In genomic region chr1:11802973-11803885, GRCh38 we compare ENCODE assay signal across 8 cellular contexts. TPM values are rescaled to one million over a fixed set of nuclear protein-coding genes. Genes with fewer than 3 reads are reported as not detected.
DNase-seq lines count a peak whose midpoint lies in the region; ATAC-seq and TF ChIP-seq lines count a peak whose summit lies in the region.

No MANE protein-coding gene starts in this region.

- no peaks in the 10 kb centered on the region for H3K9me2 ChIP-seq in neural cell (ENCODE audit: insufficient read depth, low read length)

- H3K36me3 ChIP-seq in neural cell (ENCODE audit: insufficient read depth, low read length), result no peaks in the 10 kb centered on the region

- TF ChIP-seq RAD21 in neural cell (conservative IDR thresholded peaks at IDR 0.05), result no peak

- H4K20me1 ChIP-seq in neural cell (ENCODE audit: insufficient read depth), result no peaks in the 10 kb centered on the region

- peak overlapping the region; percentile 66 for H3K9ac ChIP-seq in neural cell (ENCODE audit: low read length)

- peaks cover 27% of the 10 kb centered on the region for H3K79me2 ChIP-seq in neural cell (replicated peaks; ENCODE audit: insufficient read depth, low read length)

- TF ChIP-seq CTCF in foreskin fibroblast (IDR thresholded peaks at IDR 0.05; ENCODE audit: low read depth, low read length) (no peak), neural cell (IDR thresholded peaks at IDR 0.05; ENCODE audit: poor library complexity, severe bottlenecking) (no peak)

- TF ChIP-seq EP300 in neural cell (conservative IDR thresholded peaks at IDR 0.05; ENCODE audit: poor library complexity, severe bottlenecking), result no peak

- H3K4me2 ChIP-seq in neural cell (ENCODE audit: low read length), result peak overlapping the region; percentile 57

- H2AFZ ChIP-seq in neural cell (ENCODE audit: low read depth, low read length), result peak overlapping the region; percentile 34

- ATAC-seq in HG03175 (IDR thresholded peaks at IDR 0.05; ENCODE audit: unreplicated experiment), result peak; percentile 18
- ATAC-seq in HG03045 (IDR thresholded peaks at IDR 0.05; ENCODE audit: unreplicated experiment), result no peak

- peak overlapping the region; percentile 59 for H3K27ac ChIP-seq in neural cell (ENCODE audit: low read length)

- H3K27me3 ChIP-seq in neural cell (ENCODE audit: insufficient read depth, low read depth, low read length), result no peaks in the 10 kb centered on the region

- no peaks in the 10 kb centered on the region for H3K9me3 ChIP-seq in neural cell (ENCODE audit: low read length)

- no peaks in the 10 kb centered on the region for H3F3A ChIP-seq in neural cell (ENCODE audit: insufficient read depth, low read length, poor library complexity, severe bottlenecking)

- H3K4me3 ChIP-seq in foreskin fibroblast (ENCODE audit: low read depth in 1 of 2, low read length in 2 of 2) (peak overlapping the region; percentile 73 to 80), neural cell (ENCODE audit: low read length) (peak overlapping the region; percentile 99)

- DNase-seq in D341Med (ENCODE audit: low spot score), result peak; percentile 85
- peak; percentile 49 for DNase-seq in activated gamma-delta T cell (lab: John Stamatoyannopoulos, UW)
- DNase-seq in foreskin fibroblast, result peak; percentile 98 to 99
- peak; percentile 71 for DNase-seq in stimulated activated naive CD4-positive, alpha-beta T cell treated with Interleukin-2 at 50 U/mL for 16 hours (lab: John Stamatoyannopoulos, UW)

TF ChIP-seq in PFSK-1, 5 proteins besides CTCF, POLR2A, EP300 and RAD21:
- TF ChIP-seq FOXP2 (optimal IDR thresholded peaks at IDR 0.05; ENCODE audit: borderline replicate concordance, extremely low read depth, extremely low read length, insufficient read depth) (peak; percentile 18), TAF1 (IDR thresholded peaks at IDR 0.05; ENCODE audit: borderline replicate concordance, insufficient read depth, low read length) (0 out of 2 replicates have a peak, but pooled peaks have one; percentile 52), POLR2AphosphoS5 (IDR thresholded peaks at IDR 0.05; ENCODE audit: low read depth, low read length) (peak; percentile 66; the same call in 1 of the 2 replicates), SIN3A (IDR thresholded peaks at IDR 0.05; ENCODE audit: borderline replicate concordance, insufficient read depth, low read length) (0 out of 2 replicates have a peak, but pooled peaks have one; percentile 32), REST (IDR thresholded peaks at IDR 0.05; ENCODE audit: insufficient read depth in 1 of 2, low read depth in 2 of 2, low read length in 2 of 2) (no peak)
TF ChIP-seq in PFSK-1: peak in this region for 4.

TF ChIP-seq in neural cell, 6 proteins besides CTCF, POLR2A, EP300 and RAD21:
- no peak for TF ChIP-seq SMC3 (conservative IDR thresholded peaks at IDR 0.05; ENCODE audit: poor library complexity)
- no peak for TF ChIP-seq POLR2AphosphoS5 (IDR thresholded peaks at IDR 0.05)
- TF ChIP-seq MXI1 (conservative IDR thresholded peaks at IDR 0.05; ENCODE audit: poor library complexity, severe bottlenecking), result peak; percentile 36

RNA-seq across cellular contexts. Expression of gene MTHFR, which starts 2.5 kb away (rescaled TPM):
- polyA plus RNA-seq in PFSK-1 (2012; ENCODE audit: insufficient read length, low read depth), result 12.5 TPM
- 21.2 and 25.8 TPM in 2 replicates for polyA plus RNA-seq in neural cell
- polyA minus RNA-seq in neural cell, result 57.5 and 59.6 TPM in 2 replicates

RNA-seq across cellular contexts. Expression of gene CLCN6, which starts 2.8 kb away (rescaled TPM):
- 15.0 TPM for polyA plus RNA-seq in PFSK-1 (2012; ENCODE audit: insufficient read length, low read depth)
- polyA plus RNA-seq in neural cell, result 12.5 and 15.6 TPM in 2 replicates
- polyA minus RNA-seq in neural cell, result 20.9 and 21.3 TPM in 2 replicates

RNA-seq across cellular contexts. Expression of gene C1orf167, which starts 41.2 kb away (rescaled TPM):
- not detected for polyA plus RNA-seq in PFSK-1 (2012; ENCODE audit: insufficient read length, low read depth)
- polyA plus RNA-seq in neural cell, result not detected in 2 replicates
- not detected in 2 replicates for polyA minus RNA-seq in neural cell

RNA-seq across cellular contexts. Expression of gene NPPA, which starts 44.4 kb away (rescaled TPM):
- polyA plus RNA-seq in PFSK-1 (2012; ENCODE audit: insufficient read length, low read depth), result 0.65 TPM
- polyA plus RNA-seq in neural cell, result not detected in 2 replicates
- polyA minus RNA-seq in neural cell, result not detected in 2 replicates

RNA-seq across cellular contexts. Expression of gene NPPB, which starts 55.5 kb away (rescaled TPM):
- polyA plus RNA-seq in PFSK-1 (2012; ENCODE audit: insufficient read length, low read depth), result not detected
- polyA plus RNA-seq in neural cell, result not detected in 2 replicates
- polyA minus RNA-seq in neural cell, result not detected in 2 replicates
